20 cellular contexts compared by ENCODE assay signal in genomic region chr12:75704664-75705063, GRCh38.
DNase-seq lines count a peak whose midpoint lies in the region; ATAC-seq and TF ChIP-seq lines count a peak whose summit lies in the region.
"Had no signal": no experiment of that assay in that cellular context is flagged by ENCODE, and none has a peak within 500 bp of the region (broad histone marks: within the 10 kb centered on the region; RNA-seq: fewer than 3 reads in every experiment).

No MANE protein-coding gene starts in this region.

- peaks cover 14% of the 10 kb centered on the region for H3K79me2 ChIP-seq in HCT116 (ENCODE audit: insufficient read depth, low read length)

- no peak overlapping the region for H3K27ac Mint-ChIP-seq in activated T-cell treated with anti-CD3 and anti-CD28 coated beads, Interleukin-2, amount 50 U/mL, for 72 hours
- H3K27ac Mint-ChIP-seq: activated naive CD4-positive, alpha-beta T cell treated with anti-CD3 and anti-CD28 coated beads, Interleukin-2, amount 50 U/mL, for 72 hours had no signal

- ATAC-seq in HCT116 (peak; percentile 50), HG02884 (IDR thresholded peaks at IDR 0.05; ENCODE audit: unreplicated experiment) (no peak), HG03521 (IDR thresholded peaks at IDR 0.05; ENCODE audit: unreplicated experiment) (no peak)
- no peak for ATAC-seq in activated T-cell treated with anti-CD3 and anti-CD28 coated beads, Interleukin-2, amount 50 U/mL, for 72 hours (replicated peaks in 1 of 2)
- ATAC-seq: activated naive CD4-positive, alpha-beta T cell treated with anti-CD3 and anti-CD28 coated beads, Interleukin-2, amount 50 U/mL, for 72 hours; stimulated activated naive CD8-positive, alpha-beta T cell treated with anti-CD3 and anti-CD28 coated beads, Interleukin-15, Interleukin-2, amounts not matched to agents 100 U/mL and 50 U/mL, for 24 hours had no signal

- TF ChIP-seq CTCF in A673 (conservative IDR thresholded peaks at IDR 0.05; ENCODE audit: low read depth, low read length) (no peak), HCT116 (IDR thresholded peaks at IDR 0.05 in 2 of 3, conservative IDR thresholded peaks at IDR 0.05 in 1 of 3; ENCODE audit: borderline replicate concordance in 1 of 3, insufficient read depth in 1 of 3, low read depth in 2 of 3, low read length in 2 of 3) (no peak), fibroblast of pulmonary artery (IDR thresholded peaks at IDR 0.05; ENCODE audit: low read length, missing control alignments) (no peak)

- H3K4me1 ChIP-seq in A673 (ENCODE audit: insufficient read depth, low read length, poor library complexity, severe bottlenecking) (peaks cover 52% of the 10 kb centered on the region), HCT116 (ENCODE audit: control insufficient read depth in 1 of 2, insufficient read depth in 2 of 2, low read length in 2 of 2) (peaks cover 88 to 100% of the 10 kb centered on the region in 2 experiments), SJCRH30 (peaks cover 33% of the 10 kb centered on the region)

- no peaks in the 10 kb centered on the region for H3K36me3 Mint-ChIP-seq in activated T-cell treated with anti-CD3 and anti-CD28 coated beads, Interleukin-2, amount 50 U/mL, for 72 hours (ENCODE audit: insufficient read depth in 2 of 2)
- H3K36me3 Mint-ChIP-seq: activated naive CD4-positive, alpha-beta T cell treated with anti-CD3 and anti-CD28 coated beads, Interleukin-2, amount 50 U/mL, for 72 hours had no signal

- H3K4me2 ChIP-seq in HCT116 (ENCODE audit: low read length): peak overlapping the region; percentile 45
- H3K4me2 ChIP-seq: PC-9 had no signal

- RAD21 ChIA-PET in HCT116 (lab: Charles Lee; ENCODE audit: low non-redundant PET in 1 of 2, low total read pairs in 2 of 2, uncharacterized antibody in 2 of 2, unreplicated experiment in 2 of 2): interaction anchor here in 1 of 2 experiments (1.2 kb wide), 1 partner anchor 41 kb away, joined by 3 read pairs; no protein-coding TSS in a partner anchor

- no peaks in the 10 kb centered on the region for H3K36me3 ChIP-seq in A673 (ENCODE audit: insufficient read depth, low read length, poor library complexity, severe bottlenecking)
- no peaks in the 10 kb centered on the region for H3K36me3 ChIP-seq in HCT116 (ENCODE audit: control insufficient read depth in 1 of 2, insufficient read depth in 2 of 2, low read length in 2 of 2)
- H3K36me3 ChIP-seq in SJCRH30: no peaks in the 10 kb centered on the region
- H3K36me3 ChIP-seq: BE2C, ovary had no signal

- H3K9me2 ChIP-seq in HCT116 (ENCODE audit: insufficient read depth): no peaks in the 10 kb centered on the region

- H3K9me3 Mint-ChIP-seq in activated T-cell treated with anti-CD3 and anti-CD28 coated beads, Interleukin-2, amount 50 U/mL, for 72 hours: no peaks in the 10 kb centered on the region
- H3K9me3 Mint-ChIP-seq: activated naive CD4-positive, alpha-beta T cell treated with anti-CD3 and anti-CD28 coated beads, Interleukin-2, amount 50 U/mL, for 72 hours had no signal

- no peak; the same call in 1 of the 2 replicates for TF ChIP-seq RAD21 in HCT116 (IDR thresholded peaks at IDR 0.05; ENCODE audit: low read depth)

- peaks cover 7% of the 10 kb centered on the region for H3K27me3 Mint-ChIP-seq in activated T-cell treated with anti-CD3 and anti-CD28 coated beads, Interleukin-2, amount 50 U/mL, for 72 hours (ENCODE audit: low read depth)

- H3K27ac ChIP-seq in A673 (ENCODE audit: low read depth, low read length, poor library complexity, severe bottlenecking): peak overlapping the region; percentile 86
- H3K27ac ChIP-seq in HCT116 (ENCODE audit: low read depth, low read length): peak overlapping the region; percentile 100
- peak overlapping the region; percentile 64 for H3K27ac ChIP-seq in SJCRH30
- H3K27ac ChIP-seq: ovary, PC-9 had no signal

- H3K4me3 Mint-ChIP-seq in activated T-cell treated with anti-CD3 and anti-CD28 coated beads, Interleukin-2, amount 50 U/mL, for 72 hours: no peak overlapping the region

- H3K27me3 ChIP-seq in A673 (replicated peaks; ENCODE audit: insufficient read depth, low read depth, low read length, poor library complexity) (no peaks in the 10 kb centered on the region), HCT116 (ENCODE audit: insufficient read depth, low read length) (no peaks in the 10 kb centered on the region), SJCRH30 (no peaks in the 10 kb centered on the region)
- H3K27me3 ChIP-seq: BE2C, ovary had no signal

- POLR2A ChIA-PET in A673 (lab: Charles Lee; ENCODE audit: low non-redundant PET) (no interaction called here), HCT116 (lab: Charles Lee) (interaction anchor here (1.0 to 3.9 kb wide), 11 partner anchors 8 to 158 kb away, joined by 3 to 42 read pairs (median 5); no protein-coding TSS in a partner anchor)

- BruUV-seq in A673 (replicated peaks; lab: Mats Ljungman, UMichigan): no TSS peak
- no TSS peak for BruUV-seq in HCT116 (replicated peaks; lab: Mats Ljungman, UMichigan)

- no peak for DNase-seq in A673 (ENCODE audit: low spot score)
- DNase-seq in HCT116 (ENCODE audit: low read depth, low spot score): peak; percentile 85
- DNase-seq in SJCRH30: peak; percentile 33 to 73
- peak; percentile 90 for DNase-seq in fibroblast of pulmonary artery (ENCODE audit: low read depth)
- DNase-seq in activated T-cell treated with anti-CD3 and anti-CD28 coated beads, Interleukin-2, amount 50 U/mL, for 72 hours: no peak
- no peak for DNase-seq in activated naive CD4-positive, alpha-beta T cell treated with Interleukin-2 at 50 U/mL for 16 hours
- DNase-seq: activated CD4-positive, CD25-positive, alpha-beta regulatory T cell; BE2C; cerebellar nuclear complex; DMS 273 treated with DMSO at 0.1 percent for 48 hours; GM23248; midbrain; NCI-H1092; NCI-H446 treated with DMSO at 0.1 percent for 48 hours; ovary; PC-9; stimulated activated naive CD8-positive, alpha-beta T cell treated with anti-CD3 and anti-CD28 coated beads, Interleukin-15, Interleukin-2, amounts not matched to agents 100 U/mL and 50 U/mL, for 24 hours had no signal

- intact Hi-C loops in A673 (cut with micrococcal nuclease; ENCODE audit: unreplicated experiment): loop anchor here (5.0 kb wide), 1 partner anchor 328 kb away; the partner anchor contains the start of gene PHLDA1
- intact Hi-C loops in HCT116 (cut with micrococcal nuclease): loop anchor here (2.0 to 5.0 kb wide), 3 partner anchors 46 to 643 kb away; partner anchors contain the start of gene BBS10

- CTCF ChIA-PET in A673 (lab: Charles Lee): no interaction called here
- CTCF ChIA-PET in HCT116 (lab: Charles Lee): interaction anchor here (0.6 kb wide), 1 partner anchor 141 kb away, joined by 3 read pairs; no protein-coding TSS in a partner anchor

- H3K4me1 Mint-ChIP-seq in activated T-cell treated with anti-CD3 and anti-CD28 coated beads, Interleukin-2, amount 50 U/mL, for 72 hours (ENCODE audit: low read depth): peaks cover 13% of the 10 kb centered on the region

- H3K4me3 ChIP-seq in A673 (ENCODE audit: low read depth, low read length, poor library complexity, severe bottlenecking): no peak overlapping the region
- no peak overlapping the region; a peak in 1 of 4 replicates for H3K4me3 ChIP-seq in HCT116 (replicated peaks in 1 of 2; ENCODE audit: low read depth in 1 of 2, low read length in 2 of 2)
- peak overlapping the region; percentile 24 for H3K4me3 ChIP-seq in SJCRH30
- no peak overlapping the region for H3K4me3 ChIP-seq in fibroblast of pulmonary artery (replicated peaks; ENCODE audit: low read depth, low read length)
- H3K4me3 ChIP-seq: GM23248, ovary, PC-9 had no signal

- no peak overlapping the region for H2AFZ ChIP-seq in HCT116 (ENCODE audit: low read depth, low read length, poor library complexity, severe bottlenecking)
- H2AFZ ChIP-seq: GM23248, PC-9 had no signal

- H3K9me3 ChIP-seq in A673 (ENCODE audit: low read depth, low read length, poor library complexity, severe bottlenecking) (no peaks in the 10 kb centered on the region), HCT116 (ENCODE audit: control insufficient read depth in 1 of 2, insufficient read depth in 1 of 2, low read depth in 1 of 2, low read length in 2 of 2) (no peaks in the 10 kb centered on the region), SJCRH30 (replicated peaks) (no peaks in the 10 kb centered on the region)
- H3K9me3 ChIP-seq: BE2C, ovary had no signal

- TF ChIP-seq POLR2A in HCT116 (IDR thresholded peaks at IDR 0.05; ENCODE audit: borderline replicate concordance, extremely low read depth, insufficient read depth, insufficient read length): peak; percentile 41

- H4K20me1 ChIP-seq in HCT116 (ENCODE audit: insufficient read depth): no peaks in the 10 kb centered on the region

- peak overlapping the region; percentile 45 for H3K9ac ChIP-seq in HCT116 (ENCODE audit: low read length)
- H3K9ac ChIP-seq: GM23248 had no signal

TF ChIP-seq in HCT116, 20 proteins besides CTCF, POLR2A, EP300 and RAD21 (continues in another document):
- TF ChIP-seq TCF7L2 (IDR thresholded peaks at IDR 0.05; ENCODE audit: borderline replicate concordance, extremely low read depth, insufficient read depth, insufficient read length): peak; percentile 32
- TF ChIP-seq POLR2AphosphoS5 (IDR thresholded peaks at IDR 0.05; ENCODE audit: low read depth, low read length): peak; percentile 76
- peak; percentile 22 for TF ChIP-seq YY1 (IDR thresholded peaks at IDR 0.05; ENCODE audit: extremely low read depth, insufficient replicate concordance, low read depth, low read length)
- peak; percentile 47; the same call in 1 of the 2 replicates for TF ChIP-seq JUND (IDR thresholded peaks at IDR 0.05)
- no peak for TF ChIP-seq ZBTB33 (IDR thresholded peaks at IDR 0.05; ENCODE audit: extremely low read depth, insufficient replicate concordance, low read length)
- peak; percentile 22; the same call in 1 of the 2 replicates for TF ChIP-seq SIN3A (IDR thresholded peaks at IDR 0.05; ENCODE audit: low read depth)
- TF ChIP-seq EGR1 (IDR thresholded peaks at IDR 0.05; ENCODE audit: low read depth): 0 out of 2 replicates have a peak, but pooled peaks have one; percentile 32
- no peak; the same call in 1 of the 2 replicates for TF ChIP-seq CBX3 (IDR thresholded peaks at IDR 0.05; ENCODE audit: low read depth)

Comparison
In these comparisons a context has a peak if more than half of its experiments do, and no peak if none do; other contexts are left out.
1. DNase-seq: peak in HCT116 (single experiment), SJCRH30 (2 of 2) and fibroblast of pulmonary artery (single experiment); none in A673 (single experiment), activated T-cell treated with anti-CD3 and anti-CD28 coated beads, Interleukin-2, amount 50 U/mL, for 72 hours (0 of 2) and activated naive CD4-positive, alpha-beta T cell treated with Interleukin-2 at 50 U/mL for 16 hours (single experiment).
2. Peak in every context shown above with its lines, with median percentiles within 50 percentile points of each other: H3K27ac ChIP-seq.